8 cellular contexts compared by ENCODE assay signal in the genomic region with DNA sequence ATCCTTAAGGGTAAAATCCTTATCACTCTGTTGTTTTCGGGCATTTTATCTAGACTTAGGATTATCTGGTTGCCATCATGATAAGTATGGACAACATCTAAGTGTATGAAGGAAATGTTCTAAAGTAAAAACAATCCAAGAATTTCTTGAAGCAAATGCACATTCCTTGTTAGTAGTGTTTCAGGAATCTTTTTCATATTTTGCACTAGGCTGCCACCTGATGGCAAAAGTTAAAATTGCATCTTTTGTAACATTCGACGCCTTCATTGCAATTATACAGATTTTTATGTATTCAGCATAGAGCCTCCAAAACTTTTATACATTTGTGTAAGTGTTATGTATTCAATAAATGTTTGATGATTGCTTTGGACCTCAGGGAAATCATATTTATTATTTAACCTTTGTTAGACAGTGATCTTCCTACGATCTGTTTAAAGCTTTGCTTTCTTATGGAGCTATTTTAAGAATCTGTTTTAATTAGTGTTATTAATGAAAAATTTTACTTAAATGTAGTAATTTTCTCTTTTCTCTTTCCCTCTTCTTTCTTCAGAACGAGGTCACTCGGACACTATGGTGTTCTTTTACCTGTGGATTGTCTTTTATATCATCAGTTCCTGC. TPM values are rescaled to one million over a fixed set of nuclear protein-coding genes. Genes with fewer than 3 reads are reported as not detected.
A peak's percentile ranks its signal among the peaks of the same experiment; 100 is the strongest.
DNase-seq lines count a peak whose midpoint lies in the region; ATAC-seq and TF ChIP-seq lines count a peak whose summit lies in the region.

No MANE protein-coding gene starts in this region.

- peaks cover 6% of the 10 kb centered on the region for H3K9me3 Mint-ChIP-seq in endodermal cell

- TF ChIP-seq CTCF in endodermal cell (conservative IDR thresholded peaks at IDR 0.05) = peak; percentile 87

- TF ChIP-seq RAD21 in Ishikawa (IDR thresholded peaks at IDR 0.05; ENCODE audit: low read depth) = peak; percentile 86

- H3K9ac ChIP-seq in endodermal cell (ENCODE audit: extremely low read depth, low read length, poor library complexity, severe bottlenecking) = no peak overlapping the region

- H3K36me3 ChIP-seq in endodermal cell (ENCODE audit: control insufficient read depth, insufficient read depth, low read length) (peaks cover 14% of the 10 kb centered on the region), MG63 (no peaks in the 10 kb centered on the region)

- no peak overlapping the region for H3K4me3 ChIP-seq in endodermal cell (ENCODE audit: low read length)
- H3K4me3 ChIP-seq in MG63 = no peak overlapping the region

- no peak overlapping the region for H3K4me3 Mint-ChIP-seq in endodermal cell

- H3K27ac ChIP-seq in endodermal cell (ENCODE audit: low read depth, low read length) = no peak overlapping the region

- H3K4me1 ChIP-seq in endodermal cell (ENCODE audit: control insufficient read depth, insufficient read depth, low read length) = no peaks in the 10 kb centered on the region

- peaks cover 18% of the 10 kb centered on the region for H3K36me3 Mint-ChIP-seq in endodermal cell (ENCODE audit: low read depth)

- DNase-seq in NCI-H524 (lab: John Stamatoyannopoulos, UW) (peak; percentile 30 to 55), NCI-H524 treated with DMSO at 0.1 percent for 48 hours (lab: John Stamatoyannopoulos, UW) (no peak), RPMI7951 (ENCODE audit: low read depth) (peak; percentile 48), endodermal cell (no peak), myocyte (ENCODE audit: low read depth) (peak; percentile 78), MG63 (no peak)

- H3K27me3 ChIP-seq in endodermal cell (ENCODE audit: control insufficient read depth, insufficient read depth, low read length, poor library complexity, severe bottlenecking) (no peaks in the 10 kb centered on the region), MG63 (no peaks in the 10 kb centered on the region)

- no peak for TF ChIP-seq EP300 in Ishikawa (IDR thresholded peaks at IDR 0.05; ENCODE audit: borderline replicate concordance)

- H3K9me3 ChIP-seq in endodermal cell (ENCODE audit: control insufficient read depth, low read length) (peaks cover 11% of the 10 kb centered on the region), MG63 (no peaks in the 10 kb centered on the region)

- H3K27ac Mint-ChIP-seq in endodermal cell = no peak overlapping the region

- no peak for ATAC-seq in GM18868 (IDR thresholded peaks at IDR 0.05; ENCODE audit: unreplicated experiment)

- no peaks in the 10 kb centered on the region for H3K27me3 Mint-ChIP-seq in endodermal cell (ENCODE audit: insufficient read depth)

- 52% methylated on average over 6 of the region's 6 CpGs; no CpG with 5 or more reads in 1 of the 2 experiments for WGBS in endodermal cell (ENCODE audit: insufficient coverage in 1 of 2, insufficient read length in 1 of 2), 2 experiments

- H3K4me1 Mint-ChIP-seq in endodermal cell = peaks cover 11% of the 10 kb centered on the region

TF ChIP-seq in Ishikawa, 13 proteins besides CTCF, POLR2A, EP300 and RAD21:
- TF ChIP-seq NFIC (IDR thresholded peaks at IDR 0.05) (no peak), TCF12 (IDR thresholded peaks at IDR 0.05; ENCODE audit: low read depth) (no peak), CEBPB (IDR thresholded peaks at IDR 0.05) (no peak), FOXM1 (IDR thresholded peaks at IDR 0.05; ENCODE audit: borderline replicate concordance, low read depth) (no peak), ZBTB7A (IDR thresholded peaks at IDR 0.05; ENCODE audit: low read depth) (no peak), TEAD4 (IDR thresholded peaks at IDR 0.05) (no peak; the same call in 1 of the 2 replicates), YY1 (IDR thresholded peaks at IDR 0.05; ENCODE audit: low read depth) (no peak), TAF1 (IDR thresholded peaks at IDR 0.05; ENCODE audit: low read depth) (no peak), EGR1 (IDR thresholded peaks at IDR 0.05) (no peak), CREB1 (IDR thresholded peaks at IDR 0.05; ENCODE audit: low read depth) (no peak), USF1 (IDR thresholded peaks at IDR 0.05) (no peak)
- TF ChIP-seq, protein P1, sequence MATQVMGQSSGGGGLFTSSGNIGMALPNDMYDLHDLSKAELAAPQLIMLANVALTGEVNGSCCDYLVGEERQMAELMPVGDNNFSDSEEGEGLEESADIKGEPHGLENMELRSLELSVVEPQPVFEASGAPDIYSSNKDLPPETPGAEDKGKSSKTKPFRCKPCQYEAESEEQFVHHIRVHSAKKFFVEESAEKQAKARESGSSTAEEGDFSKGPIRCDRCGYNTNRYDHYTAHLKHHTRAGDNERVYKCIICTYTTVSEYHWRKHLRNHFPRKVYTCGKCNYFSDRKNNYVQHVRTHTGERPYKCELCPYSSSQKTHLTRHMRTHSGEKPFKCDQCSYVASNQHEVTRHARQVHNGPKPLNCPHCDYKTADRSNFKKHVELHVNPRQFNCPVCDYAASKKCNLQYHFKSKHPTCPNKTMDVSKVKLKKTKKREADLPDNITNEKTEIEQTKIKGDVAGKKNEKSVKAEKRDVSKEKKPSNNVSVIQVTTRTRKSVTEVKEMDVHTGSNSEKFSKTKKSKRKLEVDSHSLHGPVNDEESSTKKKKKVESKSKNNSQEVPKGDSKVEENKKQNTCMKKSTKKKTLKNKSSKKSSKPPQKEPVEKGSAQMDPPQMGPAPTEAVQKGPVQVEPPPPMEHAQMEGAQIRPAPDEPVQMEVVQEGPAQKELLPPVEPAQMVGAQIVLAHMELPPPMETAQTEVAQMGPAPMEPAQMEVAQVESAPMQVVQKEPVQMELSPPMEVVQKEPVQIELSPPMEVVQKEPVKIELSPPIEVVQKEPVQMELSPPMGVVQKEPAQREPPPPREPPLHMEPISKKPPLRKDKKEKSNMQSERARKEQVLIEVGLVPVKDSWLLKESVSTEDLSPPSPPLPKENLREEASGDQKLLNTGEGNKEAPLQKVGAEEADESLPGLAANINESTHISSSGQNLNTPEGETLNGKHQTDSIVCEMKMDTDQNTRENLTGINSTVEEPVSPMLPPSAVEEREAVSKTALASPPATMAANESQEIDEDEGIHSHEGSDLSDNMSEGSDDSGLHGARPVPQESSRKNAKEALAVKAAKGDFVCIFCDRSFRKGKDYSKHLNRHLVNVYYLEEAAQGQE (IDR thresholded peaks at IDR 0.05; ENCODE audit: low read depth) = no peak
- TF ChIP-seq, protein P2, sequence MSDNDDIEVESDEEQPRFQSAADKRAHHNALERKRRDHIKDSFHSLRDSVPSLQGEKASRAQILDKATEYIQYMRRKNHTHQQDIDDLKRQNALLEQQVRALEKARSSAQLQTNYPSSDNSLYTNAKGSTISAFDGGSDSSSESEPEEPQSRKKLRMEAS (IDR thresholded peaks at IDR 0.05) = no peak

RNA-seq across cellular contexts. Expression of gene KIAA1614, which starts 49.4 kb away (rescaled TPM):
- total RNA-seq in RPMI7951 (2014; rRNA removed; shearing (Covaris generic)) = 1.6 and 1.7 TPM in 2 replicates
- 1 to 10 TPM; 3.3 to 5.8 TPM for total RNA-seq in endodermal cell
- 1.2 TPM for polyA plus RNA-seq in endodermal cell (2013, experiment 1 of 2)
- polyA plus RNA-seq in endodermal cell (2013, experiment 2 of 2) = 1.3 TPM
- total RNA-seq in myocyte = 6.5 and 7.9 TPM in 2 replicates
- 4.4 TPM for polyA plus RNA-seq in myocyte (2012)
- total RNA-seq in MG63 (2014; rRNA removed; shearing (Covaris generic); ENCODE audit: low replicate concordance) = 3.9 and 13.8 TPM in 2 replicates

Comparison
In these comparisons a context has a peak if more than half of its experiments do, and no peak if none do; other contexts are left out.
1. DNase-seq: peak in NCI-H524 (2 of 2), RPMI7951 (single experiment) and myocyte (single experiment); none in NCI-H524 treated with DMSO at 0.1 percent for 48 hours (single experiment), endodermal cell (single experiment) and MG63 (single experiment).